In the genomic region with DNA sequence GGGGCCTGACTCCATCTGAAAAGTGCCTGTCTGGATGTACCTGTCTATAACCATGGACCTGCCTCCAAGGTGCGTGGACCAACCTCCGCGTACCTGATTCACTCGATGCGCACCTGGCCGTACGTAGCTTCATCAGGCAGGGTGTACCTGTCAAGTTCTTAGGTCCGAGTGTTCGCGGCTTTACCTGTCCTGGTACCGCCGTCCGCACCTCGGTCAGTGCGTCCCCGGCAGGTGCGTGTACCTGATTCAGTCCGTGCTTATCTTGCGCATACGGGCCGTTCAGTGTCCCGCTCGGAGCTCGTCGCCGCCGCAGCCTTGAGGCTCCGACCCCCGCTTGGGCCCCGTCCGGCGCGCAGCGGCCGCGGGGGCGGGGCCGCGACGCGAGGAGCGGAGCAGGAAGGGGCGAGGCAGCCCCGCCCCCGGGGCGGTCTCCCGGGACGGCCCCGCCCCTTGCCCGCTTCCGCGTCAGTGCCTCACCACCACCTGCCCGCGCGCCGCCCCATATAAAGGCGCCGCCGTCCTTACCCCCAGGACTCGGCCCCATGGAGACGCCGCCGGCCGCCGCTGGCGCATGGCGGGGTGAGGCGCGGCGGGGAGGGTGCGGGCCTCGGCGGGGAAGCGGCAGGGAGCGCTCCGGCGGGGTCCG, we compare ENCODE assay signal across 8 cellular contexts. TPM values are rescaled to one million over a fixed set of nuclear protein-coding genes. Genes with fewer than 3 reads are reported as not detected.
DNase-seq lines count a peak whose midpoint lies in the region; ATAC-seq, FAIRE-seq and TF ChIP-seq lines count a peak whose summit lies in the region.

Gene ZC3H12A, plus strand, starts transcription at position 530 of the 646 bp plus-strand sequence. CDS start 917 bp downstream, outside the sequence.

- H3K27me3 ChIP-seq in astrocyte (ENCODE audit: insufficient read depth, low read length) (no peaks in the 10 kb centered on the region), hepatocyte (no peaks in the 10 kb centered on the region)

- H3K9me2 ChIP-seq in hepatocyte (replicated peaks; ENCODE audit: insufficient read depth), result no peaks in the 10 kb centered on the region

- peak within 1 kb of the TSS; percentile 100 for H3K4me2 ChIP-seq in astrocyte (ENCODE audit: low read length)
- H3K4me2 ChIP-seq in hepatocyte, result peak within 1 kb of the TSS; percentile 95

- peak within 1 kb of the TSS; percentile 87 for H2AFZ ChIP-seq in astrocyte (ENCODE audit: low read depth, low read length)
- peak within 1 kb of the TSS; percentile 87 for H2AFZ ChIP-seq in hepatocyte

- ATAC-seq in HG02763 (IDR thresholded peaks at IDR 0.05; ENCODE audit: unreplicated experiment) (peak; percentile 66), GM18517 (IDR thresholded peaks at IDR 0.05; ENCODE audit: unreplicated experiment) (no peak)

- H3K36me3 ChIP-seq in astrocyte (ENCODE audit: insufficient read depth, low read length) (peaks cover 3% of the 10 kb centered on the region), hepatocyte (replicated peaks; ENCODE audit: insufficient read depth, low read depth) (no peaks in the 10 kb centered on the region)

- H3K4me3 ChIP-seq in GM12865 (ENCODE audit: low read depth, low read length) (peak within 1 kb of the TSS; percentile 80), astrocyte (ENCODE audit: insufficient read depth, low read depth, low read length) (peak within 1 kb of the TSS; percentile 92), hepatocyte (peak within 1 kb of the TSS; percentile 81), retinal pigment epithelial cell (ENCODE audit: low read length) (peak within 1 kb of the TSS; percentile 93)

- H3K9me3 Mint-ChIP-seq in astrocyte (ENCODE audit: unreplicated experiment), result peaks cover 3% of the 10 kb centered on the region

- peaks cover 5% of the 10 kb centered on the region for H3K36me3 Mint-ChIP-seq in astrocyte (ENCODE audit: low read depth, unreplicated experiment)

- peak within 1 kb of the TSS; percentile 83 for H3K27ac Mint-ChIP-seq in astrocyte (ENCODE audit: unreplicated experiment)

- 2% methylated on average over 46 of the region's 78 CpGs for WGBS in hepatocyte (ENCODE audit: low lambda C conversion rate, missing lambda C conversion rate)

- peaks cover 57% of the 10 kb centered on the region for H3K4me1 Mint-ChIP-seq in astrocyte (ENCODE audit: low read depth, unreplicated experiment)

- H3K9me3 ChIP-seq in astrocyte (ENCODE audit: insufficient read depth, low read depth, low read length) (no peaks in the 10 kb centered on the region), hepatocyte (ENCODE audit: low read depth) (no peaks in the 10 kb centered on the region)

- H3K9ac ChIP-seq in astrocyte (ENCODE audit: low read length), result peak within 1 kb of the TSS; percentile 92

- H3K4me1 ChIP-seq in astrocyte (ENCODE audit: insufficient read depth, low read length) (peaks cover 80% of the 10 kb centered on the region), hepatocyte (ENCODE audit: insufficient read depth) (peaks cover 51% of the 10 kb centered on the region)

- H3K4me3 Mint-ChIP-seq in astrocyte (ENCODE audit: unreplicated experiment), result peak within 1 kb of the TSS; percentile 89

- no peak for FAIRE-seq in astrocyte (lab: Jason Lieb, UNC)

- TF ChIP-seq CTCF in GM12865 (IDR thresholded peaks at IDR 0.05; ENCODE audit: insufficient read depth, low read depth, low read length, missing control alignments) (no peak), astrocyte (IDR thresholded peaks at IDR 0.05; ENCODE audit: insufficient read depth, low read depth, low read length) (no peak), hepatocyte (IDR thresholded peaks at IDR 0.05; ENCODE audit: poor library complexity) (no peak), retinal pigment epithelial cell (conservative IDR thresholded peaks at IDR 0.05; ENCODE audit: low read depth, low read length) (no peak)

- H3K79me2 ChIP-seq in astrocyte (ENCODE audit: insufficient read depth, low read length) (peaks cover 64% of the 10 kb centered on the region), hepatocyte (peaks cover 55% of the 10 kb centered on the region)

- H3K27ac ChIP-seq in astrocyte (ENCODE audit: low read depth, low read length) (peak within 1 kb of the TSS; percentile 96), hepatocyte (peak within 1 kb of the TSS; percentile 99)

- H4K20me1 ChIP-seq in astrocyte (ENCODE audit: insufficient read depth, low read length) (peaks cover 37% of the 10 kb centered on the region), hepatocyte (ENCODE audit: insufficient read depth, poor library complexity, severe bottlenecking) (no peaks in the 10 kb centered on the region)

- H3K27me3 Mint-ChIP-seq in astrocyte (ENCODE audit: low read depth, unreplicated experiment), result no peaks in the 10 kb centered on the region

- DNase-seq in GM12865 (ENCODE audit: low read depth) (peak; percentile 96), NCI-H2029 (lab: John Stamatoyannopoulos, UW) (peak; percentile 98), T1000 (lab: John Stamatoyannopoulos, UW) (peak; percentile 88), astrocyte (ENCODE audit: low read depth) (peak; percentile 66), hepatocyte (ENCODE audit: low spot score) (peak; percentile 98), retinal pigment epithelial cell (ENCODE audit: low read depth) (no peak)

RNA-seq across cellular contexts. Expression of gene ZC3H12A, which starts in this region (rescaled TPM):
- total RNA-seq in astrocyte (12.1 and 12.6 TPM in 2 replicates), hepatocyte (30.8 and 30.9 TPM in 2 replicates)
- polyA plus RNA-seq in hepatocyte, result 46.2 and 54.9 TPM in 2 replicates
